Comparison of ENCODE assay signal across 27 cellular contexts in genomic region chr11:44277097-44278090, GRCh38. TPM values are rescaled to one million over a fixed set of nuclear protein-coding genes. Genes with fewer than 3 reads are reported as not detected.
"Had no signal": no experiment of that assay in that cellular context is flagged by ENCODE, and none has a peak within 500 bp of the region (broad histone marks: within the 10 kb centered on the region; RNA-seq: fewer than 3 reads in every experiment).

No MANE protein-coding gene starts in this region.

- H3K4me3 ChIP-seq: adrenal gland, ascending aorta, esophagus squamous epithelium, heart right ventricle, prostate gland, tibial artery had no signal

- H3K4me1 ChIP-seq: adrenal gland, ascending aorta, esophagus squamous epithelium, heart right ventricle, prostate gland had no signal

- DNase-seq: activated CD4-positive, alpha-beta memory T cell treated with anti-CD3 and anti-CD28 coated beads for 36 hours; activated CD4-positive, alpha-beta T cell treated with anti-CD3 and anti-CD28 coated beads for 4 hours; activated CD4-positive, CD25-positive, alpha-beta regulatory T cell; activated gamma-delta T cell; activated T-cell treated with anti-CD3 and anti-CD28 coated beads, Interleukin-2, amount 50 U/mL, for 72 hours; adrenal gland; brain microvascular endothelial cell; central memory CD4-positive, alpha-beta T cell; effector memory CD8-positive, alpha-beta T cell; esophagus squamous epithelium; heart right ventricle; islet precursor cell; left colon; mesendoderm; naive thymus-derived CD4-positive, alpha-beta T cell; stimulated activated CD4-positive, alpha-beta T cell treated with anti-CD3 and anti-CD28 coated beads, Interleukin-1b, Interleukin-23, amount 100 ng/mL, for 48 hours; stimulated activated naive CD8-positive, alpha-beta T cell treated with anti-CD3 and anti-CD28 coated beads, Interleukin-15, amount 100 ng/mL, for 72 hours; SW 1271; T-helper 17 cell had no signal

- H3K9me3 ChIP-seq: adrenal gland, ascending aorta, esophagus squamous epithelium, heart right ventricle, prostate gland, tibial artery had no signal

- FAIRE-seq: colon had no signal

- H3K36me3 ChIP-seq: adrenal gland, ascending aorta, brain microvascular endothelial cell, esophagus squamous epithelium, heart right ventricle, prostate gland, tibial artery had no signal

- H3K27me3 ChIP-seq: adrenal gland, ascending aorta, brain microvascular endothelial cell, heart right ventricle, tibial artery had no signal

- ATAC-seq: activated naive CD4-positive, alpha-beta T cell treated with anti-CD3 and anti-CD28 coated beads, Interleukin-2, amount 50 U/mL, for 72 hours; activated T-cell treated with anti-CD3 and anti-CD28 coated beads, Interleukin-2, amount 50 U/mL, for 72 hours; effector memory CD8-positive, alpha-beta T cell; heart right ventricle; left colon; naive thymus-derived CD4-positive, alpha-beta T cell; stimulated activated naive CD8-positive, alpha-beta T cell treated with anti-CD3 and anti-CD28 coated beads, Interleukin-15, amount 100 ng/mL, for 72 hours; T-helper 17 cell had no signal

- H3K27ac ChIP-seq: adrenal gland, ascending aorta, brain microvascular endothelial cell, esophagus squamous epithelium, heart right ventricle, prostate gland, tibial artery had no signal

RNA-seq across cellular contexts. Expression of gene ALX4, which starts 32.5 kb away (rescaled TPM):
- total RNA-seq: activated CD4-positive, alpha-beta memory T cell treated with anti-CD3 and anti-CD28 coated beads for 36 hours; activated naive CD4-positive, alpha-beta T cell treated with anti-CD3 and anti-CD28 coated beads, Interleukin-2, amount 50 U/mL, for 72 hours; activated T-cell treated with anti-CD3 and anti-CD28 coated beads, Interleukin-2, amount 50 U/mL, for 72 hours; adrenal gland; ascending aorta; dermis microvascular lymphatic vessel endothelial cell; esophagus squamous epithelium; fibroblast of villous mesenchyme; left colon; naive thymus-derived CD4-positive, alpha-beta T cell; osteocyte; T-helper 17 cell had no signal
